Comparison of ENCODE assay signal across 8 cellular contexts in genomic region chr16:11667824-11668589, GRCh38. TPM values are rescaled to one million over a fixed set of nuclear protein-coding genes. Genes with fewer than 3 reads are reported as not detected.
DNase-seq lines count a peak whose midpoint lies in the region; ATAC-seq and TF ChIP-seq lines count a peak whose summit lies in the region.

SNN (plus strand) TSS chr16:11668455; CDS start chr16:11676060, 7,605 bp downstream.

- peak within 1 kb of the TSS; percentile 56 for H3K4me3 ChIP-seq in Jurkat, Clone E6-1 (ENCODE audit: low read length)
- H3K4me3 ChIP-seq in SJCRH30 (peak within 1 kb of the TSS; percentile 73), neural progenitor cell (peak within 1 kb of the TSS; percentile 98), stomach (peak within 1 kb of the TSS; percentile 83 to 91 (median 91))

- H3K9me3 ChIP-seq in SJCRH30 (replicated peaks) = no peaks in the 10 kb centered on the region
- no peaks in the 10 kb centered on the region for H3K9me3 ChIP-seq in neural progenitor cell (ENCODE audit: low read depth)
- no peaks in the 10 kb centered on the region for H3K9me3 ChIP-seq in stomach

- peak; percentile 61 for ATAC-seq in GM21423 (IDR thresholded peaks at IDR 0.05; ENCODE audit: unreplicated experiment)
- ATAC-seq in foreskin keratinocyte = peak; percentile 92

- 10 to 15% (median 13%) methylated on average over 22 to 70 of the region's 90 CpGs for WGBS in stomach, 5 donors

- H3K36me3 Mint-ChIP-seq in neural progenitor cell = no peaks in the 10 kb centered on the region

- peaks cover 6% of the 10 kb centered on the region for H3K27me3 Mint-ChIP-seq in neural progenitor cell (ENCODE audit: insufficient read depth, low read depth)

- H4K20me1 ChIP-seq in neural progenitor cell (ENCODE audit: low read depth) = peaks cover 41% of the 10 kb centered on the region

- H2AFZ ChIP-seq in neural progenitor cell (replicated peaks) = peak within 1 kb of the TSS; percentile 87

- DNase-seq in Caki2 (ENCODE audit: low read depth) (peak; percentile 56), SJCRH30 (peak; percentile 81 to 87), activated gamma-delta T cell treated with Interleukin-2 at 50 U/mL for 16 hours (peak; percentile 83), foreskin keratinocyte (peak in 1 of 2 donors; percentile 48), neural progenitor cell (ENCODE audit: low spot score) (peak; percentile 96), stomach (peak; percentile 92)
- DNase-seq in Jurkat, Clone E6-1 (ENCODE audit: low read depth, low spot score) = peak; percentile 47

- H3K4me2 ChIP-seq in neural progenitor cell = peak within 1 kb of the TSS; percentile 89

- TF ChIP-seq CTCF in foreskin keratinocyte (conservative IDR thresholded peaks at IDR 0.05) (no peak), neural progenitor cell (IDR thresholded peaks at IDR 0.05) (no peak), stomach (IDR thresholded peaks at IDR 0.05) (no peak)

- H3K27ac Mint-ChIP-seq in neural progenitor cell = no peak within 1 kb of the TSS

- H3K9me3 Mint-ChIP-seq in neural progenitor cell = no peaks in the 10 kb centered on the region

- H3K4me1 Mint-ChIP-seq in neural progenitor cell = peaks cover 44% of the 10 kb centered on the region

- no peak for TF ChIP-seq EP300 in stomach (IDR thresholded peaks at IDR 0.05)

- H3K9ac ChIP-seq in neural progenitor cell = peak within 1 kb of the TSS; percentile 81

- H3K79me2 ChIP-seq in neural progenitor cell (ENCODE audit: low read depth) = peaks cover 45% of the 10 kb centered on the region

- H3K4me1 ChIP-seq in SJCRH30 (0 out of 2 replicates have a peak, but pooled peaks cover 3% of the 10 kb centered on the region), foreskin keratinocyte (no peaks in the 10 kb centered on the region), neural progenitor cell (peaks cover 32% of the 10 kb centered on the region), stomach (peaks cover 40 to 56% (median 48%) of the 10 kb centered on the region in 4 donors)

- H3K4me3 Mint-ChIP-seq in neural progenitor cell = peak within 1 kb of the TSS; percentile 90

- H3K27ac ChIP-seq in SJCRH30 (peak within 1 kb of the TSS; percentile 44; the same call in 1 of the 2 replicates), foreskin keratinocyte (no peak within 1 kb of the TSS), neural progenitor cell (no peak within 1 kb of the TSS), stomach (peak within 1 kb of the TSS; percentile 38 to 89 (median 81))

- no peak for TF ChIP-seq POLR2A in stomach (IDR thresholded peaks at IDR 0.05)

- H3K27me3 ChIP-seq in SJCRH30 = no peaks in the 10 kb centered on the region
- H3K27me3 ChIP-seq in foreskin keratinocyte = peaks cover 4% of the 10 kb centered on the region
- H3K27me3 ChIP-seq in neural progenitor cell = no peaks in the 10 kb centered on the region
- no peaks in the 10 kb centered on the region for H3K27me3 ChIP-seq in stomach

- intact Hi-C loops in stomach (cut with DNase I; ENCODE audit: low total_unique reads) = no loop called here

- H3F3A ChIP-seq in neural progenitor cell (ENCODE audit: low read depth) = peaks cover 30% of the 10 kb centered on the region

- H3K36me3 ChIP-seq in SJCRH30 (no peaks in the 10 kb centered on the region), neural progenitor cell (no peaks in the 10 kb centered on the region), stomach (no peaks in the 10 kb centered on the region)

- in situ Hi-C loops in Caki2 (cut with HindIII; ENCODE audit: low pct_unique_long_range_greater_than_20kb, low sequenced_read_pairs) = no loop called here

RNA-seq across cellular contexts. Expression of gene SNN, which starts in this region (rescaled TPM):
- total RNA-seq in Caki2 (2014; rRNA removed; shearing (Covaris generic); ENCODE audit: low replicate concordance) = 17.4 and 17.7 TPM in 2 replicates
- polyA plus RNA-seq in Jurkat, Clone E6-1 (2012; ENCODE audit: insufficient read depth, insufficient read length) = 25.4 TPM
- 11.7 and 12.0 TPM in 2 replicates for total RNA-seq in SJCRH30 (2014; rRNA removed; shearing (Covaris generic))
- 11.5 and 14.2 TPM in 2 replicates for total RNA-seq in foreskin keratinocyte
- polyA plus RNA-seq in foreskin keratinocyte = 7.9 and 11.4 TPM in 2 replicates
- total RNA-seq in neural progenitor cell (ENCODE audit: low replicate concordance) = 48.7 and 84.2 TPM in 2 replicates
- total RNA-seq in stomach = 10 to 100 TPM in 4 of 5 donors, 1 to 10 TPM in 1; 2.9 to 25.0 (median 16.0) TPM
- 10 to 100 TPM in 2 of 3 donors, 1 to 10 TPM in 1; 8.5 to 14.0 (median 11.3) TPM for polyA plus RNA-seq in stomach

Comparison
In these comparisons a context has a peak if more than half of its experiments do, and no peak if none do; other contexts are left out.
1. H3K27ac ChIP-seq: peak in SJCRH30 (single experiment) and stomach (5 of 5); none in foreskin keratinocyte (single experiment) and neural progenitor cell (single experiment).
2. Peak in every context shown above with its lines, with median percentiles within 50 percentile points of each other: H3K4me3 ChIP-seq.